Comparison of ENCODE assay signal across 13 cellular contexts in genomic region chr6:52364480-52365166, GRCh38. TPM values are rescaled to one million over a fixed set of nuclear protein-coding genes. Genes with fewer than 3 reads are reported as not detected.
DNase-seq lines count a peak whose midpoint lies in the region; ATAC-seq and TF ChIP-seq lines count a peak whose summit lies in the region.
"Had no signal": no experiment of that assay in that cellular context is flagged by ENCODE, and none has a peak within 500 bp of the region (broad histone marks: within the 10 kb centered on the region; RNA-seq: fewer than 3 reads in every experiment).

No MANE protein-coding gene starts in this region.

- TF ChIP-seq EP300 in tibial nerve (IDR thresholded peaks at IDR 0.05) = no peak

- H3K27ac ChIP-seq in tibial nerve = peak overlapping the region in 3 of 4 donors; percentile 2 to 48 (median 44)
- H3K27ac ChIP-seq: upper lobe of right lung had no signal

- TF ChIP-seq POLR2A in tibial nerve (IDR thresholded peaks at IDR 0.05) = no peak

- no peaks in the 10 kb centered on the region for H3K36me3 Mint-ChIP-seq in natural killer cell
- H3K36me3 Mint-ChIP-seq in natural killer cell treated with Interleukin-12 subunit alpha and Interleukin-12 subunit beta and Interleukin-15 and Interleukin-18, amount 100 ng/mL, for 72 hours = no peaks in the 10 kb centered on the region
- peaks cover 58% of the 10 kb centered on the region for H3K36me3 Mint-ChIP-seq in activated naive CD8-positive, alpha-beta T cell treated with anti-CD3 and anti-CD28 coated beads for 36 hours

- no peak for DNase-seq in natural killer cell
- no peak for DNase-seq in natural killer cell treated with Interleukin-12 subunit alpha and Interleukin-12 subunit beta and Interleukin-15 and Interleukin-18, amount 100 ng/mL, for 72 hours (ENCODE audit: low spot score)
- no peak for DNase-seq in activated naive CD8-positive, alpha-beta T cell treated with anti-CD3 and anti-CD28 coated beads for 36 hours
- peak; percentile 57 for DNase-seq in medulla oblongata (ENCODE audit: extremely low spot score)
- peak in 1 of 2 donors; percentile 9 for DNase-seq in tibial nerve (ENCODE audit: low spot score in 2 of 2)
- DNase-seq: activated gamma-delta T cell treated with Interleukin-2 at 50 U/mL for 16 hours; effector CD8-positive, alpha-beta T cell; right cardiac atrium; T-helper 2 cell; upper lobe of right lung had no signal

- peak overlapping the region; percentile 49 for H3K4me3 Mint-ChIP-seq in natural killer cell
- H3K4me3 Mint-ChIP-seq in natural killer cell treated with Interleukin-12 subunit alpha and Interleukin-12 subunit beta and Interleukin-15 and Interleukin-18, amount 100 ng/mL, for 72 hours = no peak overlapping the region
- peak overlapping the region; percentile 11 for H3K4me3 Mint-ChIP-seq in activated naive CD8-positive, alpha-beta T cell treated with anti-CD3 and anti-CD28 coated beads for 36 hours

- peaks cover 0 to 6% (median 0%) of the 10 kb centered on the region in 3 donors for H3K36me3 ChIP-seq in tibial nerve
- H3K36me3 ChIP-seq: upper lobe of right lung had no signal

- 45 to 48% methylated on average over 5 of the region's 5 CpGs for WGBS in tibial nerve, 2 donors

- no peaks in the 10 kb centered on the region for H3K9me3 ChIP-seq in tibial nerve
- H3K9me3 ChIP-seq: upper lobe of right lung had no signal

- TF ChIP-seq CTCF in natural killer cell (IDR thresholded peaks at IDR 0.05) (no peak), tibial nerve (IDR thresholded peaks at IDR 0.05) (no peak)

- H3K4me3 ChIP-seq in tibial nerve = no peak overlapping the region
- H3K4me3 ChIP-seq: upper lobe of right lung had no signal

- no peaks in the 10 kb centered on the region for H3K9me3 Mint-ChIP-seq in natural killer cell
- no peaks in the 10 kb centered on the region for H3K9me3 Mint-ChIP-seq in natural killer cell treated with Interleukin-12 subunit alpha and Interleukin-12 subunit beta and Interleukin-15 and Interleukin-18, amount 100 ng/mL, for 72 hours
- no peaks in the 10 kb centered on the region for H3K9me3 Mint-ChIP-seq in activated naive CD8-positive, alpha-beta T cell treated with anti-CD3 and anti-CD28 coated beads for 36 hours

- H3K27ac Mint-ChIP-seq in natural killer cell = no peak overlapping the region
- no peak overlapping the region for H3K27ac Mint-ChIP-seq in natural killer cell treated with Interleukin-12 subunit alpha and Interleukin-12 subunit beta and Interleukin-15 and Interleukin-18, amount 100 ng/mL, for 72 hours
- peak overlapping the region; percentile 10 for H3K27ac Mint-ChIP-seq in activated naive CD8-positive, alpha-beta T cell treated with anti-CD3 and anti-CD28 coated beads for 36 hours

- H3K27me3 Mint-ChIP-seq in natural killer cell (ENCODE audit: low read depth in 2 of 2) = no peaks in the 10 kb centered on the region
- H3K27me3 Mint-ChIP-seq in natural killer cell treated with Interleukin-12 subunit alpha and Interleukin-12 subunit beta and Interleukin-15 and Interleukin-18, amount 100 ng/mL, for 72 hours = no peaks in the 10 kb centered on the region
- H3K27me3 Mint-ChIP-seq in activated naive CD8-positive, alpha-beta T cell treated with anti-CD3 and anti-CD28 coated beads for 36 hours = no peaks in the 10 kb centered on the region

- no peaks in the 10 kb centered on the region for H3K27me3 ChIP-seq in tibial nerve
- H3K27me3 ChIP-seq: upper lobe of right lung had no signal

- intact Hi-C loops in natural killer cell (cut with micrococcal nuclease) = no loop called here

- peaks cover 41 to 47% of the 10 kb centered on the region in 2 donors for H3K4me1 Mint-ChIP-seq in natural killer cell
- H3K4me1 Mint-ChIP-seq in natural killer cell treated with Interleukin-12 subunit alpha and Interleukin-12 subunit beta and Interleukin-15 and Interleukin-18, amount 100 ng/mL, for 72 hours (ENCODE audit: low read depth in 2 of 2) = peaks cover 16 to 21% of the 10 kb centered on the region in 2 donors
- H3K4me1 Mint-ChIP-seq in activated naive CD8-positive, alpha-beta T cell treated with anti-CD3 and anti-CD28 coated beads for 36 hours = peaks cover 63% of the 10 kb centered on the region

- ATAC-seq in natural killer cell = no peak
- no peak for ATAC-seq in natural killer cell treated with Interleukin-12 subunit alpha and Interleukin-12 subunit beta and Interleukin-15 and Interleukin-18, amount 100 ng/mL, for 72 hours
- no peak for ATAC-seq in HG02884 (IDR thresholded peaks at IDR 0.05; ENCODE audit: unreplicated experiment)
- ATAC-seq in esophagus mucosa = no peak
- no peak for ATAC-seq in GM21529 (IDR thresholded peaks at IDR 0.05; ENCODE audit: unreplicated experiment)
- ATAC-seq: right cardiac atrium, upper lobe of right lung had no signal

- peaks cover 0 to 62% (median 15%) of the 10 kb centered on the region in 4 donors for H3K4me1 ChIP-seq in tibial nerve

RNA-seq across cellular contexts. Expression of gene PAQR8, which starts 2.7 kb away (rescaled TPM):
- 1 to 10 TPM; 2.4 to 5.0 (median 4.6) TPM for total RNA-seq in natural killer cell
- 1 to 10 TPM; 4.1 to 4.4 TPM for total RNA-seq in natural killer cell treated with Interleukin-12 subunit alpha and Interleukin-12 subunit beta and Interleukin-15 and Interleukin-18, amount 100 ng/mL, for 72 hours
- total RNA-seq in activated naive CD8-positive, alpha-beta T cell treated with anti-CD3 and anti-CD28 coated beads for 36 hours = 10 to 100 TPM; 11.0 to 11.4 TPM
- total RNA-seq in tibial nerve = 10 to 100 TPM; 12.6 to 33.2 (median 22.3) TPM
- 3.5 TPM for total RNA-seq in esophagus mucosa

RNA-seq across cellular contexts. Expression of gene EFHC1, which starts 55.5 kb away (rescaled TPM):
- total RNA-seq in natural killer cell (10 to 100 TPM; 10.7 to 20.9 (median 13.7) TPM), tibial nerve (10 to 100 TPM; 30.6 to 45.6 (median 37.7) TPM), esophagus mucosa (10.8 TPM)
- total RNA-seq in natural killer cell treated with Interleukin-12 subunit alpha and Interleukin-12 subunit beta and Interleukin-15 and Interleukin-18, amount 100 ng/mL, for 72 hours = 1 to 10 TPM; 4.0 to 5.5 TPM
- total RNA-seq in activated naive CD8-positive, alpha-beta T cell treated with anti-CD3 and anti-CD28 coated beads for 36 hours = 1 to 10 TPM; 2.8 to 3.1 TPM
